10 cellular contexts compared by ENCODE assay signal in the genomic region with DNA sequence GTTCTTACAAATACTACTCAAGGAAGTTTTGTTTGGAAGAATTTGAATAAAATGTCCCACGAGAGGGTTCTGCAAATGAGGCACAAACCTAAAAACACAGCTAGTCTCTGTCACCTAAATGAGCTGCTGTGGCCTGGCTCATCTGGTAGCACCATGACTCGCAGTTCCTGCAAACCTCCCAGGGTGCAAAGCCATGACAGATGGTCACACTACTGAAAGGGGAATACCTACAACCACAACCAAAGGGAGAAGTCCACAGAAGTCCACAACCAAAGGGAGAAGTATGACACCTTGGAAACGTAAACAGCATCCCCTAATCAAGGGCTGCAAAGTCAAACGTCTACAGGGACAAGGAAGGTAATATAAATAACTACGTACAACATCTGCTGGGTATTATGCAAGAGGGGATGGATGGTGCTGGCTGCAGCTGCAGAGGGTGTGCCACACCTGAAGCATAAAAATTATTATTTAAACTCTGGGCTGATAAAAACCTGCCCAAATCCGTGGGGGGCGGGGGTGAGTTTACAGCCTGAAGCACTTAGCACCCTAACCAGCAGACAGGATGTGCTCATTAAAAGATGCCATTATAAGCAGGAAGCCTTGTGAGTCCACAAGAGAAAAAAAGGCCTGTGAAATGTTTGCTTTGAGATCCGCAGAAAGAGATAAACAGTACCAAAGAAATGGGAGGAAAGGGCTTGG.
DNase-seq lines count a peak whose midpoint lies in the region; ATAC-seq, FAIRE-seq and TF ChIP-seq lines count a peak whose summit lies in the region.
"Had no signal": no experiment of that assay in that cellular context is flagged by ENCODE, and none has a peak within 500 bp of the region (broad histone marks: within the 10 kb centered on the region; RNA-seq: fewer than 3 reads in every experiment).

No MANE protein-coding gene starts in this region.

- no peak for TF ChIP-seq EP300 in GM12878 (IDR thresholded peaks at IDR 0.05; ENCODE audit: borderline replicate concordance in 1 of 2, control insufficient read depth in 1 of 2, low read depth in 2 of 2, low read length in 2 of 2)

- TF ChIP-seq CTCF in GM12865 (IDR thresholded peaks at IDR 0.05; ENCODE audit: insufficient read depth, low read depth, low read length, missing control alignments) (no peak), GM12878 (IDR thresholded peaks at IDR 0.05 in 2 of 3, conservative IDR thresholded peaks at IDR 0.05 in 1 of 3; ENCODE audit: control insufficient read depth in 2 of 3, extremely low read depth in 1 of 3, insufficient read depth in 1 of 3, low read depth in 3 of 3, low read length in 3 of 3) (no peak), neural progenitor cell (IDR thresholded peaks at IDR 0.05) (no peak)
- TF ChIP-seq CTCF in activated CD8-positive, alpha-beta T cell treated with anti-CD3 and anti-CD28 coated beads for 36 hours (IDR thresholded peaks at IDR 0.05) = no peak

- CTCF ChIA-PET in GM12878 (lab: Yijun Ruan, JAX) = no interaction called here
- CTCF ChIA-PET in activated naive CD4-positive, alpha-beta T cell treated with anti-CD3 and anti-CD28 coated beads for 36 hours (lab: Charles Lee) = no interaction called here
- CTCF ChIA-PET in activated CD4-positive, alpha-beta memory T cell treated with anti-CD3 and anti-CD28 coated beads for 36 hours (lab: Charles Lee) = no interaction called here
- CTCF ChIA-PET in activated CD8-positive, alpha-beta T cell treated with anti-CD3 and anti-CD28 coated beads for 36 hours (lab: Charles Lee) = no interaction called here

- RAD21 ChIA-PET in GM12878 (lab: Charles Lee; ENCODE audit: unreplicated experiment) = no interaction called here

- H3K9ac ChIP-seq in GM12878 (ENCODE audit: control insufficient read depth, insufficient read depth, low read length) (no peak overlapping the region), neural progenitor cell (no peak overlapping the region)

- peak overlapping the region; percentile 25 for H3K4me3 Mint-ChIP-seq in neural progenitor cell
- H3K4me3 Mint-ChIP-seq in activated naive CD4-positive, alpha-beta T cell treated with anti-CD3 and anti-CD28 coated beads for 36 hours = no peak overlapping the region
- no peak overlapping the region for H3K4me3 Mint-ChIP-seq in activated CD4-positive, alpha-beta memory T cell treated with anti-CD3 and anti-CD28 coated beads for 36 hours
- H3K4me3 Mint-ChIP-seq in activated CD8-positive, alpha-beta T cell treated with anti-CD3 and anti-CD28 coated beads for 36 hours = no peak overlapping the region
- H3K4me3 Mint-ChIP-seq: naive thymus-derived CD4-positive, alpha-beta T cell had no signal

- H3K4me3 ChIP-seq in GM12865 (ENCODE audit: low read depth, low read length) (no peak overlapping the region), GM12878 (no peak overlapping the region), neural progenitor cell (no peak overlapping the region)
- H3K4me3 ChIP-seq: adrenal gland had no signal

- WGBS in GM12878 (ENCODE audit: insufficient coverage, insufficient replicate concordance, low lambda C conversion rate, missing lambda C conversion rate) = 22% methylated on average over 8 of the region's 8 CpGs

- SMC1A ChIA-PET in GM12878 (lab: Charles Lee; ENCODE audit: uncharacterized antibody, unreplicated experiment) = no interaction called here

- DNase-seq in GM12865 (ENCODE audit: low read depth) (peak; percentile 32), M059J (ENCODE audit: low read depth) (peak; percentile 50), GM12878 (ENCODE audit: low read depth, low spot score) (no peak), neural progenitor cell (ENCODE audit: low spot score) (no peak)
- no peak for DNase-seq in activated naive CD4-positive, alpha-beta T cell treated with anti-CD3 and anti-CD28 coated beads for 36 hours
- DNase-seq in activated CD4-positive, alpha-beta memory T cell treated with anti-CD3 and anti-CD28 coated beads for 36 hours = no peak
- DNase-seq in activated CD8-positive, alpha-beta T cell treated with anti-CD3 and anti-CD28 coated beads for 36 hours = no peak
- DNase-seq: adrenal gland; naive thymus-derived CD4-positive, alpha-beta T cell had no signal

- H3K27ac ChIP-seq in GM12878 (ENCODE audit: control insufficient read depth, insufficient read depth) = no peak overlapping the region
- H3K27ac ChIP-seq in neural progenitor cell = no peak overlapping the region
- H3K27ac ChIP-seq: adrenal gland had no signal

- H3K9me3 ChIP-seq in GM12878 (replicated peaks; ENCODE audit: control insufficient read depth, insufficient read depth, low read length) = no peaks in the 10 kb centered on the region
- H3K9me3 ChIP-seq in neural progenitor cell (ENCODE audit: low read depth) = no peaks in the 10 kb centered on the region
- H3K9me3 ChIP-seq: adrenal gland had no signal

- H3K36me3 ChIP-seq in GM12878 (ENCODE audit: control insufficient read depth in 2 of 2, insufficient read depth in 2 of 2, low read length in 1 of 2) (no peaks in the 10 kb centered on the region), neural progenitor cell (no peaks in the 10 kb centered on the region)
- H3K36me3 ChIP-seq: adrenal gland had no signal

- H3K4me1 ChIP-seq in GM12878 (ENCODE audit: control insufficient read depth, insufficient read depth, low read length) = no peaks in the 10 kb centered on the region
- no peaks in the 10 kb centered on the region for H3K4me1 ChIP-seq in neural progenitor cell

- H2AFZ ChIP-seq in GM12878 (ENCODE audit: control insufficient read depth, low read depth, low read length) (no peak overlapping the region), neural progenitor cell (replicated peaks) (no peak overlapping the region)

- no peaks in the 10 kb centered on the region for H3K36me3 Mint-ChIP-seq in neural progenitor cell
- H3K36me3 Mint-ChIP-seq in activated naive CD4-positive, alpha-beta T cell treated with anti-CD3 and anti-CD28 coated beads for 36 hours (ENCODE audit: low read depth) = no peaks in the 10 kb centered on the region
- H3K36me3 Mint-ChIP-seq in activated CD4-positive, alpha-beta memory T cell treated with anti-CD3 and anti-CD28 coated beads for 36 hours = no peaks in the 10 kb centered on the region
- no peaks in the 10 kb centered on the region for H3K36me3 Mint-ChIP-seq in activated CD8-positive, alpha-beta T cell treated with anti-CD3 and anti-CD28 coated beads for 36 hours (ENCODE audit: low read depth)
- H3K36me3 Mint-ChIP-seq: naive thymus-derived CD4-positive, alpha-beta T cell had no signal

- H3K79me2 ChIP-seq in GM12878 (ENCODE audit: control insufficient read depth, insufficient read depth, low read length) (no peaks in the 10 kb centered on the region), neural progenitor cell (ENCODE audit: low read depth) (no peaks in the 10 kb centered on the region)

- H3F3A ChIP-seq in neural progenitor cell (ENCODE audit: low read depth) = peaks cover 3% of the 10 kb centered on the region

- no peak for TF ChIP-seq POLR2A in GM12878 (IDR thresholded peaks at IDR 0.05; ENCODE audit: low read depth, low read length)

- peaks cover 3% of the 10 kb centered on the region for H3K27me3 Mint-ChIP-seq in neural progenitor cell (ENCODE audit: insufficient read depth, low read depth)
- no peaks in the 10 kb centered on the region for H3K27me3 Mint-ChIP-seq in activated naive CD4-positive, alpha-beta T cell treated with anti-CD3 and anti-CD28 coated beads for 36 hours (ENCODE audit: low read depth)
- no peaks in the 10 kb centered on the region for H3K27me3 Mint-ChIP-seq in activated CD4-positive, alpha-beta memory T cell treated with anti-CD3 and anti-CD28 coated beads for 36 hours
- no peaks in the 10 kb centered on the region for H3K27me3 Mint-ChIP-seq in activated CD8-positive, alpha-beta T cell treated with anti-CD3 and anti-CD28 coated beads for 36 hours

- peaks cover 4% of the 10 kb centered on the region for H3K9me3 Mint-ChIP-seq in neural progenitor cell
- peaks cover 5% of the 10 kb centered on the region for H3K9me3 Mint-ChIP-seq in activated naive CD4-positive, alpha-beta T cell treated with anti-CD3 and anti-CD28 coated beads for 36 hours
- no peaks in the 10 kb centered on the region for H3K9me3 Mint-ChIP-seq in activated CD4-positive, alpha-beta memory T cell treated with anti-CD3 and anti-CD28 coated beads for 36 hours
- H3K9me3 Mint-ChIP-seq in activated CD8-positive, alpha-beta T cell treated with anti-CD3 and anti-CD28 coated beads for 36 hours = no peaks in the 10 kb centered on the region

- no peak overlapping the region for H3K27ac Mint-ChIP-seq in neural progenitor cell
- H3K27ac Mint-ChIP-seq in activated naive CD4-positive, alpha-beta T cell treated with anti-CD3 and anti-CD28 coated beads for 36 hours = no peak overlapping the region
- H3K27ac Mint-ChIP-seq in activated CD4-positive, alpha-beta memory T cell treated with anti-CD3 and anti-CD28 coated beads for 36 hours = no peak overlapping the region
- H3K27ac Mint-ChIP-seq in activated CD8-positive, alpha-beta T cell treated with anti-CD3 and anti-CD28 coated beads for 36 hours = no peak overlapping the region
- H3K27ac Mint-ChIP-seq: naive thymus-derived CD4-positive, alpha-beta T cell had no signal

- no peaks in the 10 kb centered on the region for H3K27me3 ChIP-seq in GM12878 (replicated peaks in 1 of 2; ENCODE audit: control insufficient read depth in 2 of 2, insufficient read depth in 2 of 2, low read length in 1 of 2)
- H3K27me3 ChIP-seq in neural progenitor cell = no peaks in the 10 kb centered on the region
- H3K27me3 ChIP-seq: adrenal gland had no signal

- POLR2A ChIA-PET in GM12878 (lab: Charles Lee) = no interaction called here
- POLR2A ChIA-PET in activated CD4-positive, alpha-beta memory T cell treated with anti-CD3 and anti-CD28 coated beads for 36 hours (lab: Charles Lee) = no interaction called here
- POLR2A ChIA-PET in activated CD8-positive, alpha-beta T cell treated with anti-CD3 and anti-CD28 coated beads for 36 hours (lab: Charles Lee) = no interaction called here

- in situ Hi-C loops in GM12878 (cut with MboI) = no loop called here

- intact Hi-C loops in GM12878 (cut with micrococcal nuclease; ENCODE audit: unreplicated experiment) = no loop called here
- intact Hi-C loops in activated naive CD4-positive, alpha-beta T cell treated with anti-CD3 and anti-CD28 coated beads for 36 hours (cut with micrococcal nuclease) = no loop called here
- intact Hi-C loops in activated CD4-positive, alpha-beta memory T cell treated with anti-CD3 and anti-CD28 coated beads for 36 hours (cut with micrococcal nuclease) = no loop called here
- intact Hi-C loops in activated CD8-positive, alpha-beta T cell treated with anti-CD3 and anti-CD28 coated beads for 36 hours (cut with micrococcal nuclease) = no loop called here

- peaks cover 9% of the 10 kb centered on the region for H3K4me1 Mint-ChIP-seq in neural progenitor cell
- H3K4me1 Mint-ChIP-seq in activated naive CD4-positive, alpha-beta T cell treated with anti-CD3 and anti-CD28 coated beads for 36 hours (ENCODE audit: low read depth) = no peaks in the 10 kb centered on the region
- no peaks in the 10 kb centered on the region for H3K4me1 Mint-ChIP-seq in activated CD4-positive, alpha-beta memory T cell treated with anti-CD3 and anti-CD28 coated beads for 36 hours (ENCODE audit: low read depth)
- H3K4me1 Mint-ChIP-seq in activated CD8-positive, alpha-beta T cell treated with anti-CD3 and anti-CD28 coated beads for 36 hours (ENCODE audit: low read depth) = no peaks in the 10 kb centered on the region

- no peak for TF ChIP-seq RAD21 in GM12878 (IDR thresholded peaks at IDR 0.05; ENCODE audit: insufficient read depth, low read depth, low read length)

- ATAC-seq in GM12878 (peak; percentile 65), HG02973 (IDR thresholded peaks at IDR 0.05; ENCODE audit: unreplicated experiment) (no peak)
- no peak for ATAC-seq in activated CD8-positive, alpha-beta T cell treated with anti-CD3 and anti-CD28 coated beads for 36 hours
- ATAC-seq: naive thymus-derived CD4-positive, alpha-beta T cell had no signal

- no peaks in the 10 kb centered on the region for H4K20me1 ChIP-seq in GM12878 (ENCODE audit: control insufficient read depth, insufficient read depth)
- H4K20me1 ChIP-seq in neural progenitor cell (ENCODE audit: low read depth) = peaks cover 9% of the 10 kb centered on the region

- no peak for FAIRE-seq in GM12878 (lab: Jason Lieb, UNC)

- H3K4me2 ChIP-seq in GM12878 (ENCODE audit: control insufficient read depth, insufficient read depth) = no peak overlapping the region
- no peak overlapping the region for H3K4me2 ChIP-seq in neural progenitor cell

- no TSS peak for BruUV-seq in GM12878 (replicated peaks; lab: Mats Ljungman, UMichigan)

Comparison
In these comparisons a context has a peak if more than half of its experiments do, and no peak if none do; other contexts are left out.
1. DNase-seq: peak in GM12865 (single experiment) and M059J (single experiment); none in GM12878 (single experiment), neural progenitor cell (single experiment), activated naive CD4-positive, alpha-beta T cell treated with anti-CD3 and anti-CD28 coated beads for 36 hours (single experiment), activated CD4-positive, alpha-beta memory T cell treated with anti-CD3 and anti-CD28 coated beads for 36 hours (single experiment) and activated CD8-positive, alpha-beta T cell treated with anti-CD3 and anti-CD28 coated beads for 36 hours (single experiment).